In the genomic region with DNA sequence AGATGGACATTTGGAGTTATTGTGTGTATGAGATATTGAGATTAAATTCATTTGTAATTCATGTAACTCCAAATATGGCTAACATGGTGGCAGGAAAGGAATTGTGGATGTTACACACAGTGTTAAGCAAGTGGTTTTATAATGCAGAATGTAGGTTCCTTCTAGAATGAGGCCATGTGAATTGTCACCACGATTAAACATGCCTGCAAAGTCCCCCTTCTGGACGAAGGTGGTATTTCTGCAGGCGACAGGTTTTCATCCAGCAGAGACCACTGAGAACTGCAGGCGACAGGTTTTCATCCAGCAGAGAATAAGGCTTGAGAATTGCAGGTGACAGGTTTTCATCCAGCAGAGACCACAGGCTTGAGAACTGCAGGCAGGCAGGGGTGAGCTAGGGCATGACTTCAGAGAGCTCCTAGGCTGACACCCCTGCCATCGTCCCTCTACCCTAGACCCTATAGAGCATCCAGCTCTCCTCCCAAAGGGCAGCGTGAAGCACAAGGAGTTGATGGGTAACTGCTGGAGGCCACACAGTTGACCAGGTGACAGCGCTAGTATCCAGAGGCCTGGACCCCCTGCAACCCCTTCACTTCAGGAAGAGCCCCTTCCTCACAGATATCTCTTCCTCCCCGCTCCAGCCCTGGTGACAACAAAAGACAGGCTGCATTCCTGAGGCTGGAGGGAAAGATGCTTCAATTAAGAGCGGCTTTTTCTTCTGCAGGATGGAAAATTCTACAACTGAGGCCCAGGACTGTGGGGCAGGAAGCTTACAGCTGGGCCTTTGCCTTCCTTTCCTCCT, we compare ENCODE assay signal across 8 cellular contexts.
A peak's percentile ranks its signal among the peaks of the same experiment; 100 is the strongest.
DNase-seq lines count a peak whose midpoint lies in the region; ATAC-seq and TF ChIP-seq lines count a peak whose summit lies in the region.

No MANE protein-coding gene starts in this region.

- intact Hi-C loops in Caco-2 (cut with micrococcal nuclease; ENCODE audit: unreplicated experiment), result loop anchor here (1.0 to 5.0 kb wide), 2 partner anchors 200 to 334 kb away; no protein-coding TSS in a partner anchor

- H3K27ac ChIP-seq in Peyer's patch, result no peak overlapping the region

- no peaks in the 10 kb centered on the region for H3K9me3 ChIP-seq in Caco-2
- H3K9me3 ChIP-seq in Peyer's patch, result no peaks in the 10 kb centered on the region

- H3K27me3 ChIP-seq in Caco-2 (replicated peaks; ENCODE audit: control insufficient read depth, insufficient read depth, low read length) (no peaks in the 10 kb centered on the region), Peyer's patch (no peaks in the 10 kb centered on the region)

- no peak overlapping the region for H3K4me3 Mint-ChIP-seq in Caco-2 (ENCODE audit: unreplicated experiment)

- CTCF ChIA-PET in Caco-2 (lab: Charles Lee), result no interaction called here

- BruUV-seq in Caco-2 (replicated peaks; lab: Mats Ljungman, UMichigan), result no TSS peak

- ATAC-seq in HG02938 (IDR thresholded peaks at IDR 0.05; ENCODE audit: unreplicated experiment) (peak; percentile 52), HG02981 (IDR thresholded peaks at IDR 0.05; ENCODE audit: unreplicated experiment) (no peak), GM18907 (IDR thresholded peaks at IDR 0.05; ENCODE audit: unreplicated experiment) (no peak)

- H3K9me3 Mint-ChIP-seq in Caco-2 (ENCODE audit: unreplicated experiment), result no peaks in the 10 kb centered on the region

- TF ChIP-seq CTCF in Caco-2 (IDR thresholded peaks at IDR 0.05; ENCODE audit: insufficient read depth in 1 of 2, low read depth in 1 of 2, low read length in 1 of 2, severe bottlenecking in 1 of 2, unreplicated experiment in 1 of 2) (peak; percentile 51 to 53), Peyer's patch (IDR thresholded peaks at IDR 0.05) (peak; percentile 41 to 72 (median 58))

- no peaks in the 10 kb centered on the region for H3K4me1 Mint-ChIP-seq in Caco-2 (ENCODE audit: low read depth, unreplicated experiment)

- H3K36me3 ChIP-seq in Caco-2 (ENCODE audit: control insufficient read depth, insufficient read depth, low read length), result no peaks in the 10 kb centered on the region
- no peaks in the 10 kb centered on the region for H3K36me3 ChIP-seq in Peyer's patch

- no peak overlapping the region for H3K27ac Mint-ChIP-seq in Caco-2 (ENCODE audit: unreplicated experiment)

- no peak for TF ChIP-seq POLR2A in Peyer's patch (IDR thresholded peaks at IDR 0.05)

- POLR2A ChIA-PET in Caco-2 (lab: Charles Lee), result no interaction called here

- H3K36me3 Mint-ChIP-seq in Caco-2 (ENCODE audit: insufficient read depth, unreplicated experiment), result no peaks in the 10 kb centered on the region

- H3K4me3 ChIP-seq in Caco-2 (ENCODE audit: low read depth, low read length), result no peak overlapping the region
- no peak overlapping the region for H3K4me3 ChIP-seq in Peyer's patch
- no peak overlapping the region for H3K4me3 ChIP-seq in skeletal muscle cell (ENCODE audit: low read depth, low read length)

- H3K27me3 Mint-ChIP-seq in Caco-2 (ENCODE audit: insufficient read depth, unreplicated experiment), result peaks cover 9% of the 10 kb centered on the region

- H3K4me1 ChIP-seq in Caco-2, result no peaks in the 10 kb centered on the region
- H3K4me1 ChIP-seq in Peyer's patch, result no peaks in the 10 kb centered on the region

- DNase-seq in Caco-2 (peak in 1 of 2 experiments; percentile 52), Peyer's patch (peak in 2 of 3 donors; percentile 35 to 65), glomerular endothelial cell (ENCODE audit: extremely low read depth, low read depth, low spot score) (peak; percentile 18), skeletal muscle cell (ENCODE audit: low read depth) (peak; percentile 17)
- peak; percentile 12 for DNase-seq in activated T-helper 9 cell treated with anti-CD3 and anti-CD28 coated beads, Interleukin-2, amount 50 U/mL, for 16 hours (ENCODE audit: low read depth)
